17 cellular contexts compared by ENCODE assay signal in the genomic region with DNA sequence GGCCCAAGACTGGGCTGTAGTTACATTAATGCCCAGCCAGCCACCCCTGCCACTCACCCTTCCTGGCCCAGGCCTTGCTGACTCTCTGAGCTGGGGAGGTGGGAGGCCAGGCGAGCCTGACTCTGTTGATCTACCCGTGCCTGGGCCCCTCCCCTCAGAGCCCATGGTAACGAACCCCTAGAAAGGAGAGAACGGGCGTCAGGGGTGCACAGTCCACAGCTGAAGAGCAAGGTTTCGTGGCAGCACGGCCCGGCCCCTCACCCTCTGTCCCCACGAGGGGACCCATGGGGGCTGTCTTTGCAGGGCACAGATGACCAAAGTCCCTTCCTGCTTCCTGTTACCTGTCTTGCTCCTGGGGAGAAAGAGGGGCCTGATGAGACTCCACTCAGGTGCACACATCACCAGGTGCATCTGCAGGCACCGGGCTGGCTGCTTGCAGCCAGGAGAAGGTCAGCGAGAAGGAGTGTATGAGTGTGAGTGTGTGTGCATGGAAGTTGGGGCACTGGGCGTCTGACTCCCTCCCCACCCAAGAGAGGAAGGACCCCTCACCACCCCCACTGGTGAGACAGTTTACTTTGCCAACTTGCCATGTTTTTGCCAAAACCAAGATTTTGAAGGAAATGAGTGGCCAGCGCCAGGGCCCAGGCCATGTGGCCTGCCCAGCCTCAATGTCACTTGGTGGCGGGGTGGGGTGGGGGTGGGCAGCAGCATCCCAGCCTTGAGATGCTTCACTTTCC.
DNase-seq lines count a peak whose midpoint lies in the region; ATAC-seq lines count a peak whose summit lies in the region.
"Had no signal": no experiment of that assay in that cellular context is flagged by ENCODE, and none has a peak within 500 bp of the region (broad histone marks: within the 10 kb centered on the region; RNA-seq: fewer than 3 reads in every experiment).

No MANE protein-coding gene starts in this region.

- no peaks in the 10 kb centered on the region for H3K9me3 Mint-ChIP-seq in activated naive CD8-positive, alpha-beta T cell treated with anti-CD3 and anti-CD28 coated beads, Interleukin-2, amount 50 U/mL, for 24 hours
- H3K9me3 Mint-ChIP-seq: activated T-cell treated with anti-CD3 and anti-CD28 coated beads, Interleukin-2, amount 50 U/mL, for 4 hours had no signal

- no peak overlapping the region for H3K4me2 ChIP-seq in mesenchymal stem cell (ENCODE audit: low read length, poor library complexity, severe bottlenecking)

- H3K18ac ChIP-seq in mesenchymal stem cell (ENCODE audit: low read depth in 1 of 2, low read length in 2 of 2), result peak overlapping the region in 1 of 2 experiments; percentile 48

- H3K36me3 Mint-ChIP-seq in activated naive CD8-positive, alpha-beta T cell treated with anti-CD3 and anti-CD28 coated beads, Interleukin-2, amount 50 U/mL, for 24 hours (ENCODE audit: low read depth), result peaks cover 12% of the 10 kb centered on the region

- H2BK15ac ChIP-seq in mesenchymal stem cell (ENCODE audit: low read depth, poor library complexity, severe bottlenecking), result no peak overlapping the region

- H3K4me3 ChIP-seq in mesenchymal stem cell (ENCODE audit: insufficient read depth in 1 of 2, low read depth in 1 of 2, low read length in 2 of 2), result no peak overlapping the region
- H3K4me3 ChIP-seq: ovary, thoracic aorta had no signal

- no peak overlapping the region for H2BK5ac ChIP-seq in mesenchymal stem cell (ENCODE audit: low read depth, low read length, poor library complexity, severe bottlenecking)

- peaks cover 72 to 81% of the 10 kb centered on the region in 2 experiments for H3K36me3 ChIP-seq in mesenchymal stem cell (ENCODE audit: control insufficient read depth in 1 of 2, insufficient read depth in 2 of 2, low read depth in 1 of 2, low read length in 2 of 2)
- H3K36me3 ChIP-seq: ovary had no signal

- no peaks in the 10 kb centered on the region for H3K9me3 ChIP-seq in mesenchymal stem cell (ENCODE audit: control insufficient read depth, low read length)
- H3K9me3 ChIP-seq: ovary, thoracic aorta had no signal

- H3K4me1 ChIP-seq in mesenchymal stem cell (ENCODE audit: control insufficient read depth, insufficient read depth, low read depth, low read length), result peaks cover 3% of the 10 kb centered on the region

- no peak overlapping the region for H3K4me3 Mint-ChIP-seq in activated naive CD8-positive, alpha-beta T cell treated with anti-CD3 and anti-CD28 coated beads, Interleukin-2, amount 50 U/mL, for 24 hours
- H3K4me3 Mint-ChIP-seq: activated T-cell treated with anti-CD3 and anti-CD28 coated beads, Interleukin-2, amount 50 U/mL, for 4 hours had no signal

- DNase-seq in cardiac septum (ENCODE audit: low spot score) (peak; percentile 54), Right ventricle myocardium inferior (ENCODE audit: missing footprints) (no peak), mesenteric fat pad (ENCODE audit: low spot score) (peak; percentile 84), mesenchymal stem cell (no peak)
- DNase-seq in activated naive CD8-positive, alpha-beta T cell treated with anti-CD3 and anti-CD28 coated beads, Interleukin-2, amount 50 U/mL, for 24 hours, result no peak
- DNase-seq: activated T-cell treated with anti-CD3 and anti-CD28 coated beads, Interleukin-2, amount 50 U/mL, for 4 hours; DMS79; effector CD4-positive, alpha-beta T cell; foreskin melanocyte; midbrain; NCI-H1048; NCI-H2171; ovary had no signal

- WGBS in mesenchymal stem cell, result 95% methylated on average over 12 of the region's 14 CpGs

- H3K27ac ChIP-seq in mesenchymal stem cell (ENCODE audit: low read length, poor library complexity, severe bottlenecking), result no peak overlapping the region
- H3K27ac ChIP-seq: ovary, thoracic aorta had no signal

- peak overlapping the region in 1 of 2 experiments; percentile 83 for H3K14ac ChIP-seq in mesenchymal stem cell (ENCODE audit: low read length in 2 of 2)

- H3K27me3 ChIP-seq in mesenchymal stem cell (ENCODE audit: control insufficient read depth in 1 of 2, insufficient read depth in 1 of 2, low read length in 2 of 2), result no peaks in the 10 kb centered on the region
- H3K27me3 ChIP-seq: ovary had no signal

- no peak overlapping the region for H2BK120ac ChIP-seq in mesenchymal stem cell (ENCODE audit: low read depth, low read length)

- peaks cover 2% of the 10 kb centered on the region for H3K4me1 Mint-ChIP-seq in activated naive CD8-positive, alpha-beta T cell treated with anti-CD3 and anti-CD28 coated beads, Interleukin-2, amount 50 U/mL, for 24 hours

- H3K27ac Mint-ChIP-seq in activated naive CD8-positive, alpha-beta T cell treated with anti-CD3 and anti-CD28 coated beads, Interleukin-2, amount 50 U/mL, for 24 hours, result peak overlapping the region; percentile 64

- H2AFZ ChIP-seq in mesenchymal stem cell (ENCODE audit: low read depth, low read length), result no peak overlapping the region

- H3K27me3 Mint-ChIP-seq in activated naive CD8-positive, alpha-beta T cell treated with anti-CD3 and anti-CD28 coated beads, Interleukin-2, amount 50 U/mL, for 24 hours, result no peaks in the 10 kb centered on the region

- peaks cover 32% of the 10 kb centered on the region for H3K79me1 ChIP-seq in mesenchymal stem cell (replicated peaks; ENCODE audit: low read length, poor library complexity, severe bottlenecking)

- no peak overlapping the region for H4K91ac ChIP-seq in mesenchymal stem cell (ENCODE audit: low read length)

- no peak overlapping the region for H2AK5ac ChIP-seq in mesenchymal stem cell (ENCODE audit: low read length, severe bottlenecking)

- no peak overlapping the region for H3K9ac ChIP-seq in mesenchymal stem cell (ENCODE audit: low read length)

- ATAC-seq in Right ventricle myocardium inferior (no peak), GM19463 (IDR thresholded peaks at IDR 0.05; ENCODE audit: unreplicated experiment) (no peak), HG03565 (IDR thresholded peaks at IDR 0.05; ENCODE audit: unreplicated experiment) (no peak), HG02884 (IDR thresholded peaks at IDR 0.05; ENCODE audit: unreplicated experiment) (no peak)
- ATAC-seq in activated naive CD8-positive, alpha-beta T cell treated with anti-CD3 and anti-CD28 coated beads, Interleukin-2, amount 50 U/mL, for 24 hours, result no peak
- ATAC-seq: activated T-cell treated with anti-CD3 and anti-CD28 coated beads, Interleukin-2, amount 50 U/mL, for 4 hours had no signal

- intact Hi-C loops in cardiac septum (cut with DNase I) (loop anchor here (10.0 kb wide), 1 partner anchor 405 kb away; no protein-coding TSS in a partner anchor), Right ventricle myocardium inferior (cut with DNase I) (no loop called here)

- no peak overlapping the region for H4K8ac ChIP-seq in mesenchymal stem cell (ENCODE audit: low read length)

- H3K4ac ChIP-seq in mesenchymal stem cell (ENCODE audit: low read depth in 1 of 2, low read length in 2 of 2), result no peak overlapping the region

- no peak overlapping the region for H3K23ac ChIP-seq in mesenchymal stem cell (ENCODE audit: low read length in 2 of 2)

- H2BK12ac ChIP-seq in mesenchymal stem cell (ENCODE audit: low read length in 2 of 2), result no peak overlapping the region

Comparison
In these comparisons a context has a peak if more than half of its experiments do, and no peak if none do; other contexts are left out.
1. DNase-seq: peak in cardiac septum (single experiment) and mesenteric fat pad (single experiment); none in Right ventricle myocardium inferior (single experiment), activated naive CD8-positive, alpha-beta T cell treated with anti-CD3 and anti-CD28 coated beads, Interleukin-2, amount 50 U/mL, for 24 hours (single experiment) and mesenchymal stem cell (single experiment).